Comparison of ENCODE assay signal across 8 cellular contexts in the genomic region with DNA sequence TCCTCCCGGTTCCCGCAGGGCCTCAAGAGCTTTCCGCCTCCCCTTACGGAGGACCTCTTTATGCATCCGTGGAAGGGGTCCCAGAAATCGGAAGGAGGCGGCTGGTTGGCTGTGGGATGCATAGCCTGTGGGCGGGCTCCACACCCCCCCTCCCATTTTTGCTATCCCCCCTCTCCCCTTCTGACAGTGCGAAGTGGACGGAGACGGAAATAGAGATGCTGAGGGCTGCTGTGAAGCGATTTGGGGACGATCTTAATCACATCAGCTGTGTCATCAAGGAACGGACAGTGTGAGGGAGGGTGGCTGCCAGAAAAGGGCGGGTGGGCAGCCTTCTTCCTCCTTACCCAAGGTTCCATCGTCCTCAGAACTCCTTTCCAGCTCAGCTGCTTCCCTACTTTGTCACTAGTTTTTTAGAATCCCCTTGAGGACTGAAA. TPM values are rescaled to one million over a fixed set of nuclear protein-coding genes. Genes with fewer than 3 reads are reported as not detected.
DNase-seq lines count a peak whose midpoint lies in the region; ATAC-seq, FAIRE-seq and TF ChIP-seq lines count a peak whose summit lies in the region.

No MANE protein-coding gene starts in this region.

- TF ChIP-seq POLR2A in H54 (IDR thresholded peaks at IDR 0.05; ENCODE audit: low read depth, low read length): 0 out of 2 replicates have a peak, but pooled peaks have one; percentile 22

- no peak for FAIRE-seq in H54 (lab: Jason Lieb, UNC)

- intact Hi-C loops in sciatic nerve (cut with DNase I): loop anchor here (10.0 kb wide), 1 partner anchor 839 kb away; a partner anchor contains a TSS
- intact Hi-C loops in left colon (cut with DNase I, micrococcal nuclease): no loop called here

- peak overlapping the region; percentile 88 for H3K4me3 ChIP-seq in fibroblast of pulmonary artery (replicated peaks; ENCODE audit: low read depth, low read length)
- peak overlapping the region; percentile 67 to 96 (median 82) for H3K4me3 ChIP-seq in skin epidermis

- no peak for ATAC-seq in sciatic nerve
- no peak for ATAC-seq in HG02973 (IDR thresholded peaks at IDR 0.05; ENCODE audit: unreplicated experiment)
- ATAC-seq in left colon: no peak

- no peak for TF ChIP-seq CTCF in VCaP (conservative IDR thresholded peaks at IDR 0.05)
- no peak for TF ChIP-seq CTCF in fibroblast of pulmonary artery (IDR thresholded peaks at IDR 0.05; ENCODE audit: low read length, missing control alignments)

- DNase-seq in H54 (ENCODE audit: insufficient read length, low spot score) (no peak), fibroblast of pulmonary artery (ENCODE audit: low read depth) (no peak), sciatic nerve (ENCODE audit: low spot score) (no peak), left colon (no peak), SHP77 treated with DMSO at 0.1 percent for 48 hours (lab: John Stamatoyannopoulos, UW) (no peak)

- H3K27ac ChIP-seq in VCaP (peak overlapping the region; percentile 91), skin epidermis (peak overlapping the region in 20 of 21 experiments; percentile 84 to 100 (median 99))

RNA-seq across cellular contexts. Expression of a gene that starts 3.2 kb away (rescaled TPM):
- total RNA-seq in sciatic nerve (152 TPM), left colon (100 to 1,000 TPM; 183 to 188 TPM)

RNA-seq across cellular contexts. Expression of a gene that starts 7.2 kb away (rescaled TPM):
- total RNA-seq in sciatic nerve (24.5 TPM), left colon (1 to 10 TPM; 2.0 to 2.6 TPM)

RNA-seq across cellular contexts. Expression of a gene that starts 19.8 kb away (rescaled TPM):
- total RNA-seq in sciatic nerve: not detected
- not detected for total RNA-seq in left colon

RNA-seq across cellular contexts. Expression of a gene that starts 20.2 kb away (rescaled TPM):
- total RNA-seq in sciatic nerve: 1.8 TPM
- 10 to 100 TPM in 1 of 2 donors, 1 to 10 TPM in 1; 9.0 to 10.0 TPM for total RNA-seq in left colon

RNA-seq across cellular contexts. Expression of a gene that starts 28.3 kb away (rescaled TPM):
- total RNA-seq in sciatic nerve (0.89 TPM), left colon (under 1 TPM; 0.58 to 0.84 TPM)
